Comparison of ENCODE assay signal across 1 cellular context in the genomic region with DNA sequence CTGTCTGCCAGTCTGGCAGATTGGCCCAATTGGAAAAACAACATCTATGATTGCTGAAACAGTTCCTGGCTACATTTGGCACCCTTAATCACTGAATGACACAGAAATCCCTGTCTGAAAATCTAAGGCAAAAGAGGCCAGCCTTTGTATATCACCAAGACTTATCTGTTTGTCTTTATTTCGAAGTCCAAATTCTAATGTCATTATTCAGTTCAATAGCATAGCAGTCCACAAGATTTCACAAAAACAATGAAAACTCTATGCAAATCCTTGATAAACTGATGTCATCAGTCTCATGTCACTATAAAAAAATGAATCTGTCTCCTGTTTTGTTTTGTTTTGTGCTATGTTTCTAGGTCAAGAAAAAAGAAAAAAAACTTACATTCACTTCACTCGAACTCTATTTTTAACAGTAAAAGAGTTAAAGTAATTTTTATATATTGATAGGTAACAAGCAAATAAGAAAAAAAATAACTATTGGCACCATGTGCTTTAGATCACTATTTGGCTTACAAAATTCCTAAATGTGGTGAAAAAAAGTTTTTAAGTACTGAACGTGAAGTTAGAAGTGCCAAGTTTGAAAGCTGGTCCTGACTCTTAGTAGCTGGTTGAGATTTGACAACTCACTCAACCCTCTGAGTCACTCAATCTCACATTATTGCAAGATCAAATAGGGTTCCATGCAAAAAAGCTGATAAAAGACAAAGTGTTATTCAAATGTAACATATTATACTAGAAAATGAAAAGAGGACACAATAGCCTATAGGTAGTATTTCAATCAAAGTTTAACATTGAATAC.
TF ChIP-seq lines count a peak whose summit lies in the region.

No MANE protein-coding gene starts in this region.

TF ChIP-seq in IMR-90, 13 proteins besides CTCF, POLR2A, EP300 and RAD21:
- TF ChIP-seq MXI1 (IDR thresholded peaks at IDR 0.05; ENCODE audit: borderline replicate concordance, low read depth, low read length): no peak
- peak; percentile 3; the same call in 1 of the 2 replicates for TF ChIP-seq FOS (IDR thresholded peaks at IDR 0.05; ENCODE audit: low read depth, low read length)
- TF ChIP-seq CEBPB (IDR thresholded peaks at IDR 0.05; ENCODE audit: low read depth, low read length): peak; percentile 44; the same call in 1 of the 2 replicates
